In genomic region chr9:76810377-76810957, GRCh38 we compare ENCODE assay signal across 8 cellular contexts. TPM values are rescaled to one million over a fixed set of nuclear protein-coding genes. Genes with fewer than 3 reads are reported as not detected.
DNase-seq lines count a peak whose midpoint lies in the region; ATAC-seq, FAIRE-seq and TF ChIP-seq lines count a peak whose summit lies in the region.

No MANE protein-coding gene starts in this region.

- H3K27me3 Mint-ChIP-seq in Calu3 (ENCODE audit: unreplicated experiment), result peaks cover 38% of the 10 kb centered on the region

- H3K9me3 Mint-ChIP-seq in Calu3 (ENCODE audit: low read depth, unreplicated experiment), result no peaks in the 10 kb centered on the region

- TF ChIP-seq CTCF in Calu3 (IDR thresholded peaks at IDR 0.05; ENCODE audit: unreplicated experiment), result peak; percentile 34
- peak; percentile 81 for TF ChIP-seq CTCF in bronchial epithelial cell (IDR thresholded peaks at IDR 0.05; ENCODE audit: insufficient read depth, low read length, severe bottlenecking)
- TF ChIP-seq CTCF in kidney epithelial cell (IDR thresholded peaks at IDR 0.05; ENCODE audit: insufficient read depth, low read length, poor library complexity, severe bottlenecking), result peak; percentile 81
- peak; percentile 68 to 90 for TF ChIP-seq CTCF in tibial artery (IDR thresholded peaks at IDR 0.05)

- no peak overlapping the region for H3K4me3 Mint-ChIP-seq in Calu3 (ENCODE audit: low read depth, unreplicated experiment)

- no peaks in the 10 kb centered on the region for H3K36me3 ChIP-seq in bronchial epithelial cell (ENCODE audit: control insufficient read depth, insufficient read depth, low read length)
- H3K36me3 ChIP-seq in kidney epithelial cell (ENCODE audit: control insufficient read depth, insufficient read depth, low read length), result no peaks in the 10 kb centered on the region
- H3K36me3 ChIP-seq in tibial artery, result peaks cover 0 to 5% (median 0%) of the 10 kb centered on the region in 3 donors

- no peak overlapping the region for H3K4me3 ChIP-seq in bronchial epithelial cell (ENCODE audit: low read depth, low read length)
- H3K4me3 ChIP-seq in kidney epithelial cell (ENCODE audit: low read depth, low read length), result no peak overlapping the region
- no peak overlapping the region for H3K4me3 ChIP-seq in tibial artery

- DNase-seq in Calu3, result peak; percentile 45
- peak; percentile 70 for DNase-seq in NCI-H82 (lab: John Stamatoyannopoulos, UW)
- DNase-seq in bronchial epithelial cell (ENCODE audit: low read depth), result peak; percentile 71
- DNase-seq in kidney epithelial cell (ENCODE audit: low read depth), result peak; percentile 9
- DNase-seq in tibial artery, result peak in 1 of 2 donors; percentile 38

- no peaks in the 10 kb centered on the region for H3K9me3 ChIP-seq in tibial artery

- no peaks in the 10 kb centered on the region for H3K27me3 ChIP-seq in bronchial epithelial cell (ENCODE audit: control insufficient read depth, insufficient read depth, low read length)
- H3K27me3 ChIP-seq in kidney epithelial cell (ENCODE audit: control insufficient read depth, insufficient read depth, low read length), result no peaks in the 10 kb centered on the region
- no peaks in the 10 kb centered on the region for H3K27me3 ChIP-seq in tibial artery

- intact Hi-C loops in Calu3 (cut with micrococcal nuclease; ENCODE audit: unreplicated experiment) (loop anchor here (1.0 to 10.0 kb wide), 3 partner anchors 94 to 340 kb away; partner anchors contain the start of gene PRUNE2), tibial artery (cut with DNase I; ENCODE audit: low total_unique reads) (no loop called here)

- CTCF ChIA-PET in Calu3 (lab: Charles Lee), result interaction anchor here (1.0 to 1.8 kb wide), 2 partner anchors 177 to 340 kb away, joined by 3 to 18 read pairs; no protein-coding TSS in a partner anchor

- BruUV-seq in Calu3 (replicated peaks; lab: Mats Ljungman, UMichigan), result no TSS peak

- no peak overlapping the region for H3K27ac ChIP-seq in tibial artery

- H3K4me1 Mint-ChIP-seq in Calu3 (ENCODE audit: low read depth, unreplicated experiment), result no peaks in the 10 kb centered on the region

- no peaks in the 10 kb centered on the region for H3K36me3 Mint-ChIP-seq in Calu3 (ENCODE audit: insufficient read depth, unreplicated experiment)

- no peak for FAIRE-seq in bronchial epithelial cell (lab: Jason Lieb, UNC)

- ATAC-seq in GM18867 (IDR thresholded peaks at IDR 0.05; ENCODE audit: unreplicated experiment) (peak; percentile 94), HG03378 (IDR thresholded peaks at IDR 0.05; ENCODE audit: unreplicated experiment) (peak; percentile 85), HG03565 (IDR thresholded peaks at IDR 0.05; ENCODE audit: unreplicated experiment) (no peak)

- H3K27ac Mint-ChIP-seq in Calu3 (ENCODE audit: unreplicated experiment), result no peak overlapping the region

- H3K4me1 ChIP-seq in tibial artery, result peaks cover 0 to 17% (median 0%) of the 10 kb centered on the region in 4 donors

RNA-seq across cellular contexts. Expression of gene PCA3, which starts 46.2 kb away (rescaled TPM):
- total RNA-seq in Calu3 (2022) (not detected in 2 replicates), bronchial epithelial cell (not detected in 2 replicates), kidney epithelial cell (not detected in 2 replicates)
